27 cellular contexts compared by ENCODE assay signal in the genomic region with DNA sequence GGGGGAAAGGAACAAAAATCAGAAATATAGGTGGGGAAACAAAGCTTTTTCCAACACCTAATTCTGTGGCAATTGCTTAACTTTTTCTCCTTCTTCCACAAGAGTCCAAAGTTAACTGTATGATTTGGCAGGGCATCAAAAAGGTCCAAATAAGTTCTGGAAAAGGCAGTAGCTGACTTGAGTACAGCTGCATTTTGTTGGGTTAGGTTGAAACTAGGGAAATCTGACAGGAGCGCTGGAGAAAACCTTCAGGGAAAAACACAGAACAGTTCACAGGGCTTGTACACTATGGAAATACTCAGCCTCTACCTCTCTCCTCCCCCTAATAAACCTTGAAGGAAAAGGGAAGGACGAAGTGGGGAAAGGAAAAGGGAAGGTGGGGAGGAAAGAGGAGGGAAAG.
"Had no signal": no experiment of that assay in that cellular context is flagged by ENCODE, and none has a peak within 500 bp of the region (broad histone marks: within the 10 kb centered on the region; RNA-seq: fewer than 3 reads in every experiment).

No MANE protein-coding gene starts in this region.

- H3K4me3 Mint-ChIP-seq: activated B cell treated with CpG ODN at 0.5 μM for 24 hours; activated CD4-positive, alpha-beta memory T cell treated with anti-CD3 and anti-CD28 coated beads for 36 hours; activated CD4-positive, alpha-beta T cell treated with anti-CD3 and anti-CD28 coated beads, Interleukin-2, amount 10 ng/mL, durations not matched to agents 7 days and 5 days; activated naive CD8-positive, alpha-beta T cell treated with anti-CD3 and anti-CD28 coated beads, Interleukin-2, amount 50 U/mL, for 24 hours; activated T-cell treated with anti-CD3 and anti-CD28 coated beads, Interleukin-2, amount 50 U/mL, for 4 hours; brain; T-cell had no signal

- H3K27ac ChIP-seq: KMS-11, Peyer's patch, RWPE1 had no signal

- H3K36me3 Mint-ChIP-seq: activated CD4-positive, alpha-beta memory T cell treated with anti-CD3 and anti-CD28 coated beads for 36 hours; activated naive CD4-positive, alpha-beta T cell treated with anti-CD3 and anti-CD28 coated beads, Interleukin-2, amount 50 U/mL, for 72 hours had no signal

- DNase-seq: activated B cell treated with CpG ODN at 0.5 μM for 24 hours; activated CD4-positive, alpha-beta memory T cell treated with anti-CD3 and anti-CD28 coated beads for 36 hours; activated CD4-positive, alpha-beta T cell treated with anti-CD3 and anti-CD28 coated beads for 1 hour; activated CD4-positive, alpha-beta T cell treated with anti-CD3 and anti-CD28 coated beads, Interleukin-2, amount 10 ng/mL, durations not matched to agents 7 days and 5 days; activated CD8-positive, alpha-beta memory T cell treated with anti-CD3 and anti-CD28 coated beads for 24 hours; activated effector memory CD4-positive, alpha-beta T cell treated with anti-CD3 and anti-CD28 coated beads, Interleukin-2, amount 50 U/mL, for 16 hours; activated naive CD4-positive, alpha-beta T cell treated with Interleukin-2 at 50 U/mL for 16 hours; activated naive CD8-positive, alpha-beta T cell treated with anti-CD3 and anti-CD28 coated beads, Interleukin-2, amount 50 U/mL, for 24 hours; activated T-cell treated with anti-CD3 and anti-CD28 coated beads, Interleukin-2, amount 50 U/mL, for 4 hours; amniotic stem cell; MG63; MV-4-11; NCI-H1092 treated with DMSO at 0.1 percent for 48 hours; NCI-H1417 treated with DMSO at 0.1 percent for 48 hours; NCI-H1694 treated with DMSO at 0.1 percent for 48 hours; NCI-H2029 treated with DMSO at 0.1 percent for 48 hours; NCI-H510A treated with DMSO at 0.1 percent for 48 hours; NCI-H69; Peyer's patch; SHP77 treated with DMSO at 0.1 percent for 48 hours; T-cell; T-helper 2 cell; T1000 had no signal

- H3K9me3 Mint-ChIP-seq: activated B cell treated with CpG ODN at 0.5 μM for 24 hours; activated CD4-positive, alpha-beta memory T cell treated with anti-CD3 and anti-CD28 coated beads for 36 hours; activated T-cell treated with anti-CD3 and anti-CD28 coated beads, Interleukin-2, amount 50 U/mL, for 4 hours; brain; T-cell had no signal

- H3K9me3 ChIP-seq: MG63, Peyer's patch had no signal

- H3K4me3 ChIP-seq: MG63, Peyer's patch had no signal

- H3K27ac Mint-ChIP-seq: activated B cell treated with CpG ODN at 0.5 μM for 24 hours; activated CD4-positive, alpha-beta memory T cell treated with anti-CD3 and anti-CD28 coated beads for 36 hours; activated CD4-positive, alpha-beta T cell treated with anti-CD3 and anti-CD28 coated beads, Interleukin-2, amount 10 ng/mL, durations not matched to agents 7 days and 5 days; activated naive CD4-positive, alpha-beta T cell treated with anti-CD3 and anti-CD28 coated beads, Interleukin-2, amount 50 U/mL, for 72 hours; activated naive CD8-positive, alpha-beta T cell treated with anti-CD3 and anti-CD28 coated beads, Interleukin-2, amount 50 U/mL, for 24 hours; T-cell had no signal

- H3K36me3 ChIP-seq: MG63, Peyer's patch had no signal

- H3K4me1 Mint-ChIP-seq: activated B cell treated with CpG ODN at 0.5 μM for 24 hours; activated CD4-positive, alpha-beta T cell treated with anti-CD3 and anti-CD28 coated beads, Interleukin-2, amount 10 ng/mL, durations not matched to agents 7 days and 5 days; T-cell had no signal

- H3K27me3 Mint-ChIP-seq: activated B cell treated with CpG ODN at 0.5 μM for 24 hours; activated CD4-positive, alpha-beta memory T cell treated with anti-CD3 and anti-CD28 coated beads for 36 hours; activated CD4-positive, alpha-beta T cell treated with anti-CD3 and anti-CD28 coated beads, Interleukin-2, amount 10 ng/mL, durations not matched to agents 7 days and 5 days; activated naive CD8-positive, alpha-beta T cell treated with anti-CD3 and anti-CD28 coated beads, Interleukin-2, amount 50 U/mL, for 24 hours; T-cell had no signal

- ATAC-seq: activated naive CD4-positive, alpha-beta T cell treated with anti-CD3 and anti-CD28 coated beads, Interleukin-2, amount 50 U/mL, for 72 hours; activated naive CD8-positive, alpha-beta T cell treated with anti-CD3 and anti-CD28 coated beads, Interleukin-2, amount 50 U/mL, for 24 hours; activated T-cell treated with anti-CD3 and anti-CD28 coated beads, Interleukin-2, amount 50 U/mL, for 4 hours; T-cell had no signal

- H3K27me3 ChIP-seq: MG63, Peyer's patch had no signal

- H3K4me1 ChIP-seq: Peyer's patch had no signal
